16 cellular contexts compared by ENCODE assay signal in the genomic region with DNA sequence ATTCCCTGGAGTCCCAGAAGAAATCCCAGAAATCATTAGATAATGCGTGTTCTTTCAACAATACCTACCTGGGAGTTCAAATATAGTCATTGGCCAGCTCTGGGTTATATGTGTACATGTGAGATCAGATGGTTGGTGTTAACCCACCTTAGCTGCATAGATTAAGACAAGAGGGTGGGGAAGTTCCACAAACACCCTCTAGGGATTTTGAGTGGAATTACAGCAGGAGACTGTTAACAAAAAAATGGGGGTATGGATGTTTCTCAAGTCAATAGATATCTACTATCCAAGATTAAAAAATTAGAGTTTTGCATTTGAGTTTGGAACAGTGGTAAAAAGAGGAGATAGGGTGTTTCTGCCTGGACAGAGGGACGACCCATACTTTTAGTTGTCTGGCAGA.
DNase-seq lines count a peak whose midpoint lies in the region; ATAC-seq, FAIRE-seq and TF ChIP-seq lines count a peak whose summit lies in the region.
"Had no signal": no experiment of that assay in that cellular context is flagged by ENCODE, and none has a peak within 500 bp of the region (broad histone marks: within the 10 kb centered on the region; RNA-seq: fewer than 3 reads in every experiment).

No MANE protein-coding gene starts in this region.

- H3K27me3 Mint-ChIP-seq in GM23338 (ENCODE audit: insufficient read depth, low read depth, poor library complexity): no peaks in the 10 kb centered on the region
- H3K27me3 Mint-ChIP-seq: activated naive CD8-positive, alpha-beta T cell; CD4-positive, CD25-positive, alpha-beta regulatory T cell had no signal

- no peaks in the 10 kb centered on the region for H3K9me3 Mint-ChIP-seq in GM23338

- no peaks in the 10 kb centered on the region for H3K9me2 ChIP-seq in GM23338 (ENCODE audit: insufficient read depth)

- TF ChIP-seq EP300 in A549 (IDR thresholded peaks at IDR 0.05): no peak

- H3K36me3 ChIP-seq in GM23338 (ENCODE audit: insufficient read depth) (no peaks in the 10 kb centered on the region), Panc1 (ENCODE audit: control insufficient read depth, insufficient read depth, low read length) (no peaks in the 10 kb centered on the region)

- no peaks in the 10 kb centered on the region for H3K4me1 Mint-ChIP-seq in GM23338
- H3K4me1 Mint-ChIP-seq: CD4-positive, CD25-positive, alpha-beta regulatory T cell had no signal

- DNase-seq in A549 (ENCODE audit: low read depth in 1 of 2, low spot score in 1 of 2): peak; percentile 2 to 5
- peak; percentile 45 for DNase-seq in GM23338 (ENCODE audit: low spot score)
- DNase-seq in Panc1 (ENCODE audit: low read depth, low spot score): no peak
- peak in 1 of 2 donors; percentile 23 for DNase-seq in foreskin fibroblast
- no peak for DNase-seq in NCI-H1105 treated with DMSO at 0.1 percent for 48 hours (lab: John Stamatoyannopoulos, UW)
- no peak for DNase-seq in stimulated activated CD4-positive, alpha-beta T cell treated with anti-CD3 and anti-CD28 coated beads, Interleukin-2, amount 100 ng/mL, for 24 hours
- DNase-seq: activated CD4-positive, alpha-beta T cell treated with anti-CD3 and anti-CD28 coated beads, Interleukin-2, amount 50 U/mL, for 48 hours; CD4-positive, CD25-positive, alpha-beta regulatory T cell; dorsolateral prefrontal cortex had no signal

- H3K4me2 ChIP-seq in A549 (no peak overlapping the region), GM23338 (no peak overlapping the region)

- WGBS in A549 (ENCODE audit: missing lambda C conversion rate): 2% methylated on average over 2 of the region's 2 CpGs

- no peak for FAIRE-seq in A549 (lab: Jason Lieb, UNC)
- FAIRE-seq: GM12892, HTR-8/SVneo had no signal

- TF ChIP-seq RAD21 in A549 (conservative IDR thresholded peaks at IDR 0.05 in 1 of 2, IDR thresholded peaks at IDR 0.05 in 1 of 2): no peak

- H3K9me3 ChIP-seq in A549: no peaks in the 10 kb centered on the region
- no peaks in the 10 kb centered on the region for H3K9me3 ChIP-seq in Panc1 (ENCODE audit: control insufficient read depth, insufficient read depth, low read depth, low read length)

- no peak overlapping the region for H3K4me3 Mint-ChIP-seq in GM23338
- H3K4me3 Mint-ChIP-seq: activated naive CD8-positive, alpha-beta T cell; CD4-positive, CD25-positive, alpha-beta regulatory T cell had no signal

- POLR2A ChIA-PET in A549 (lab: Yijun Ruan, JAX) (no interaction called here), Panc1 (lab: Charles Lee) (no interaction called here)

- H3K27me3 ChIP-seq in GM23338 (ENCODE audit: insufficient read depth) (no peaks in the 10 kb centered on the region), Panc1 (ENCODE audit: control insufficient read depth, insufficient read depth, low read length) (no peaks in the 10 kb centered on the region)
- H3K27me3 ChIP-seq: dorsolateral prefrontal cortex had no signal

- no peaks in the 10 kb centered on the region for H3K79me2 ChIP-seq in GM23338 (replicated peaks; ENCODE audit: insufficient read depth)

- no peaks in the 10 kb centered on the region for H4K20me1 ChIP-seq in GM23338 (replicated peaks; ENCODE audit: insufficient read depth)

- H2AFZ ChIP-seq in GM23338: no peak overlapping the region

- no peaks in the 10 kb centered on the region for H3K36me3 Mint-ChIP-seq in GM23338 (ENCODE audit: low read depth)
- H3K36me3 Mint-ChIP-seq: activated naive CD8-positive, alpha-beta T cell; CD4-positive, CD25-positive, alpha-beta regulatory T cell had no signal

- no peak overlapping the region for H3K4me3 ChIP-seq in A549
- H3K4me3 ChIP-seq in GM23338: no peak overlapping the region
- H3K4me3 ChIP-seq in Panc1 (ENCODE audit: low read depth in 2 of 2, low read length in 2 of 2): no peak overlapping the region
- H3K4me3 ChIP-seq in foreskin fibroblast (ENCODE audit: low read depth in 1 of 2, low read length in 2 of 2): no peak overlapping the region
- H3K4me3 ChIP-seq: dorsolateral prefrontal cortex, SK-N-MC, skin epidermis had no signal

- intact Hi-C loops in Panc1 (cut with micrococcal nuclease; ENCODE audit: unreplicated experiment): no loop called here

- H3K27ac Mint-ChIP-seq in GM23338: no peak overlapping the region
- H3K27ac Mint-ChIP-seq: activated naive CD8-positive, alpha-beta T cell; CD4-positive, CD25-positive, alpha-beta regulatory T cell had no signal

- in situ Hi-C loops in Panc1 (cut with HindIII; ENCODE audit: low pct_unique_long_range_greater_than_20kb, low sequenced_read_pairs): no loop called here

- no peaks in the 10 kb centered on the region for H3K4me1 ChIP-seq in A549
- H3K4me1 ChIP-seq in GM23338 (ENCODE audit: insufficient read depth): no peaks in the 10 kb centered on the region
- H3K4me1 ChIP-seq in Panc1 (ENCODE audit: control insufficient read depth, insufficient read depth, low read length): no peaks in the 10 kb centered on the region

- no peak for TF ChIP-seq POLR2A in A549 (IDR thresholded peaks at IDR 0.05; ENCODE audit: low read length)

- H3K27ac ChIP-seq in A549 (no peak overlapping the region), GM23338 (ENCODE audit: low read depth) (no peak overlapping the region), Panc1 (ENCODE audit: low read length) (no peak overlapping the region)
- H3K27ac ChIP-seq: dorsolateral prefrontal cortex, SK-N-MC, skin epidermis had no signal

- H3F3A ChIP-seq in GM23338 (replicated peaks; ENCODE audit: low read depth): no peaks in the 10 kb centered on the region

- ATAC-seq in A549 (no peak), GM23338 (peak; percentile 70), Panc1 (no peak), HG02870 (IDR thresholded peaks at IDR 0.05; ENCODE audit: unreplicated experiment) (no peak), GM18858 (IDR thresholded peaks at IDR 0.05; ENCODE audit: unreplicated experiment) (no peak)

- CTCF ChIA-PET in A549 (lab: Yijun Ruan, JAX): no interaction called here
- CTCF ChIA-PET in Panc1 (lab: Charles Lee): no interaction called here

- TF ChIP-seq CTCF in A549 (IDR thresholded peaks at IDR 0.05) (no peak), GM23338 (conservative IDR thresholded peaks at IDR 0.05; ENCODE audit: low read depth in 2 of 2) (peak; percentile 40 to 58), Panc1 (IDR thresholded peaks at IDR 0.05) (peak; percentile 13; the same call in 1 of the 2 replicates), foreskin fibroblast (IDR thresholded peaks at IDR 0.05; ENCODE audit: low read depth, low read length) (peak; percentile 30)

- BruUV-seq in Panc1 (replicated peaks; lab: Mats Ljungman, UMichigan): no TSS peak

TF ChIP-seq in A549, 52 proteins besides CTCF, POLR2A, EP300 and RAD21:
- TF ChIP-seq ZC3H11A (IDR thresholded peaks at IDR 0.05) (no peak), FOXS1 (CRISPR knock-in tag; IDR thresholded peaks at IDR 0.05) (no peak)

TF ChIP-seq in GM23338, 12 proteins besides CTCF, POLR2A, EP300 and RAD21 (continues in another document):
- no peak for TF ChIP-seq JUNB (IDR thresholded peaks at IDR 0.05; ENCODE audit: unreplicated experiment)
- TF ChIP-seq, protein P1, sequence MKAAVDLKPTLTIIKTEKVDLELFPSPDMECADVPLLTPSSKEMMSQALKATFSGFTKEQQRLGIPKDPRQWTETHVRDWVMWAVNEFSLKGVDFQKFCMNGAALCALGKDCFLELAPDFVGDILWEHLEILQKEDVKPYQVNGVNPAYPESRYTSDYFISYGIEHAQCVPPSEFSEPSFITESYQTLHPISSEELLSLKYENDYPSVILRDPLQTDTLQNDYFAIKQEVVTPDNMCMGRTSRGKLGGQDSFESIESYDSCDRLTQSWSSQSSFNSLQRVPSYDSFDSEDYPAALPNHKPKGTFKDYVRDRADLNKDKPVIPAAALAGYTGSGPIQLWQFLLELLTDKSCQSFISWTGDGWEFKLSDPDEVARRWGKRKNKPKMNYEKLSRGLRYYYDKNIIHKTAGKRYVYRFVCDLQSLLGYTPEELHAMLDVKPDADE (IDR thresholded peaks at IDR 0.05): no peak
- no peak for TF ChIP-seq EZH2 (IDR thresholded peaks at IDR 0.05; ENCODE audit: low read depth, unreplicated experiment)
- TF ChIP-seq STAT1 (IDR thresholded peaks at IDR 0.05; ENCODE audit: unreplicated experiment): no peak
- TF ChIP-seq CREB1 (CRISPR knock-in tag; IDR thresholded peaks at IDR 0.05; ENCODE audit: low read depth): no peak
- TF ChIP-seq ZNF331 (CRISPR knock-in tag; IDR thresholded peaks at IDR 0.05; ENCODE audit: low read depth): no peak

Comparison
In these comparisons a context has a peak if more than half of its experiments do, and no peak if none do; other contexts are left out.
1. DNase-seq: peak in A549 (2 of 2) and GM23338 (single experiment); none in Panc1 (single experiment), NCI-H1105 treated with DMSO at 0.1 percent for 48 hours (single experiment) and stimulated activated CD4-positive, alpha-beta T cell treated with anti-CD3 and anti-CD28 coated beads, Interleukin-2, amount 100 ng/mL, for 24 hours (0 of 2).